ENCODE assay signal across 1 cellular context in the genomic region with DNA sequence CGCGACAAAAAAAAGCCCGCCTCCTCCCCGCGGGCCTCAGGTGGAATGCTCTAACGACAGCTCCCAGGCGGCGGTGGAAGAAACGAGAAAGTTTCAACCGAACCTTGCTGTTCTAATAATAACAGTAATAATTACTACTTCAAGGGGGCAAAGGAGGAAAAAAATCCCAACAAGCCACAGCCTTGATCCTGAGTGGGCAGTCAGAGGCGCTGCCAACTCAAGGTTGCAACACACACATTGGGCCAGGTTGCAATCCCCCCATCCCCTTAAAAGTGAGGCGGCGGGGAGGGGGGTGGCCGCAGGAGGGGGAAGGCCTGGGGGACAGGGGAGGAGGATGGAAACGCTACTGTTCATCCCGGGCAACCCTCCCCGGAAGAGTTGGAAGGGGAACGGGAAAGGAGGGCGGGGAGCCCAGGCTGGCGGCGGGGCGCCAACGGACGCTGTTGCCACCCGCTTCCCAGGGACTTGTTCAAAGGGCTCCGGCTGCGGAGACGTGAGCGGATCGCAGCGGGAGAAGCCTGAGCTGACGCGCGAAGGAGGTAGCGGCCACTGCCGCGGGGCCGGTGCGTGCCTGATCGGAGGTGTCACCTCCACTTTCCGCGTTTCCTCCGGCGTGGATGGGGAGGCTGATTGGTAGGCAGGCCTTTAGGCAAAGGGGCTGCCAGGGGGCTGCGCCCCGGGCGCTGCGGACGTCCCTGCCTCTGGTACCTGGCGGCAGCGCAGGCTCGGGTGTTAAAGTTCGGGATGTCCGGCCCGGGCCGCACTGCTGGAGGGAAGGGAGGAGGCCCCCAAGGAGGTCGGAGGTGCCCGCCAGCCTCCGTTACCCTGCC.
A peak's percentile ranks its signal among the peaks of the same experiment; 100 is the strongest.
TF ChIP-seq lines count a peak whose summit lies in the region.

No MANE protein-coding gene starts in this region.

TF ChIP-seq in HepG2, 621 proteins besides CTCF, POLR2A, EP300 and RAD21 (continued from another document and continues in another):
- TF ChIP-seq, protein P1, sequence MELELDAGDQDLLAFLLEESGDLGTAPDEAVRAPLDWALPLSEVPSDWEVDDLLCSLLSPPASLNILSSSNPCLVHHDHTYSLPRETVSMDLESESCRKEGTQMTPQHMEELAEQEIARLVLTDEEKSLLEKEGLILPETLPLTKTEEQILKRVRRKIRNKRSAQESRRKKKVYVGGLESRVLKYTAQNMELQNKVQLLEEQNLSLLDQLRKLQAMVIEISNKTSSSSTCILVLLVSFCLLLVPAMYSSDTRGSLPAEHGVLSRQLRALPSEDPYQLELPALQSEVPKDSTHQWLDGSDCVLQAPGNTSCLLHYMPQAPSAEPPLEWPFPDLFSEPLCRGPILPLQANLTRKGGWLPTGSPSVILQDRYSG (CRISPR knock-in tag; IDR thresholded peaks at IDR 0.05), result no peak
- TF ChIP-seq DNMT1 (CRISPR knock-in tag; IDR thresholded peaks at IDR 0.05) (no peak), REXO4 (CRISPR knock-in tag; IDR thresholded peaks at IDR 0.05; ENCODE audit: borderline replicate concordance) (no peak), ZBTB2 (CRISPR knock-in tag; IDR thresholded peaks at IDR 0.05; ENCODE audit: low read depth) (no peak), ATF1 (CRISPR knock-in tag; IDR thresholded peaks at IDR 0.05) (no peak), ZNF761 (CRISPR knock-in tag; conservative IDR thresholded peaks at IDR 0.05) (no peak), KMT2B (CRISPR knock-in tag; IDR thresholded peaks at IDR 0.05) (no peak), MIER3 (CRISPR knock-in tag; IDR thresholded peaks at IDR 0.05; ENCODE audit: borderline replicate concordance) (no peak), ARNT2 (CRISPR knock-in tag; IDR thresholded peaks at IDR 0.05; ENCODE audit: low read depth) (no peak), ZNF644 (CRISPR knock-in tag; IDR thresholded peaks at IDR 0.05; ENCODE audit: low read depth) (no peak), GABPB1 (CRISPR knock-in tag; IDR thresholded peaks at IDR 0.05) (peak; percentile 38; the same call in 1 of the 2 replicates), BRCA1 (CRISPR knock-in tag; IDR thresholded peaks at IDR 0.05) (no peak), RFX1 (IDR thresholded peaks at IDR 0.05) (no peak), ZNF713 (CRISPR knock-in tag; IDR thresholded peaks at IDR 0.05) (no peak), TIGD3 (CRISPR knock-in tag; IDR thresholded peaks at IDR 0.05; ENCODE audit: borderline replicate concordance) (no peak), HDAC2 (CRISPR knock-in tag; IDR thresholded peaks at IDR 0.05) (no peak), ZNF160 (CRISPR knock-in tag; IDR thresholded peaks at IDR 0.05) (no peak; the same call in 1 of the 2 replicates), ATF3 (CRISPR knock-in tag; IDR thresholded peaks at IDR 0.05) (no peak), ZNF232 (CRISPR knock-in tag; IDR thresholded peaks at IDR 0.05; ENCODE audit: borderline replicate concordance) (no peak), GRHL1 (CRISPR knock-in tag; conservative IDR thresholded peaks at IDR 0.05) (no peak), ZFP82 (CRISPR knock-in tag; IDR thresholded peaks at IDR 0.05; ENCODE audit: borderline replicate concordance) (peak; percentile 51; the same call in 1 of the 2 replicates), ZNF292 (CRISPR knock-in tag; IDR thresholded peaks at IDR 0.05; ENCODE audit: borderline replicate concordance, low read depth) (0 out of 2 replicates have a peak, but pooled peaks have one; percentile 14), GABPA (IDR thresholded peaks at IDR 0.05; ENCODE audit: low read depth, low read length) (no peak), GABPA (CRISPR knock-in tag; IDR thresholded peaks at IDR 0.05; ENCODE audit: low read depth) (0 out of 2 replicates have a peak, but pooled peaks have one; percentile 7), ZNF547 (CRISPR knock-in tag; IDR thresholded peaks at IDR 0.05) (peak; percentile 19; the same call in 1 of the 2 replicates), HHEX (CRISPR knock-in tag; IDR thresholded peaks at IDR 0.05) (no peak), ZNF770 (CRISPR knock-in tag; IDR thresholded peaks at IDR 0.05) (0 out of 2 replicates have a peak, but pooled peaks have one; percentile 26)
- TF ChIP-seq, protein P2, sequence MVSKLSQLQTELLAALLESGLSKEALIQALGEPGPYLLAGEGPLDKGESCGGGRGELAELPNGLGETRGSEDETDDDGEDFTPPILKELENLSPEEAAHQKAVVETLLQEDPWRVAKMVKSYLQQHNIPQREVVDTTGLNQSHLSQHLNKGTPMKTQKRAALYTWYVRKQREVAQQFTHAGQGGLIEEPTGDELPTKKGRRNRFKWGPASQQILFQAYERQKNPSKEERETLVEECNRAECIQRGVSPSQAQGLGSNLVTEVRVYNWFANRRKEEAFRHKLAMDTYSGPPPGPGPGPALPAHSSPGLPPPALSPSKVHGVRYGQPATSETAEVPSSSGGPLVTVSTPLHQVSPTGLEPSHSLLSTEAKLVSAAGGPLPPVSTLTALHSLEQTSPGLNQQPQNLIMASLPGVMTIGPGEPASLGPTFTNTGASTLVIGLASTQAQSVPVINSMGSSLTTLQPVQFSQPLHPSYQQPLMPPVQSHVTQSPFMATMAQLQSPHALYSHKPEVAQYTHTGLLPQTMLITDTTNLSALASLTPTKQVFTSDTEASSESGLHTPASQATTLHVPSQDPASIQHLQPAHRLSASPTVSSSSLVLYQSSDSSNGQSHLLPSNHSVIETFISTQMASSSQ (IDR thresholded peaks at IDR 0.05; ENCODE audit: low read depth), result no peak
- TF ChIP-seq, protein P2 (CRISPR knock-in tag; IDR thresholded peaks at IDR 0.05; ENCODE audit: borderline replicate concordance), result no peak
- TF ChIP-seq, protein P3, sequence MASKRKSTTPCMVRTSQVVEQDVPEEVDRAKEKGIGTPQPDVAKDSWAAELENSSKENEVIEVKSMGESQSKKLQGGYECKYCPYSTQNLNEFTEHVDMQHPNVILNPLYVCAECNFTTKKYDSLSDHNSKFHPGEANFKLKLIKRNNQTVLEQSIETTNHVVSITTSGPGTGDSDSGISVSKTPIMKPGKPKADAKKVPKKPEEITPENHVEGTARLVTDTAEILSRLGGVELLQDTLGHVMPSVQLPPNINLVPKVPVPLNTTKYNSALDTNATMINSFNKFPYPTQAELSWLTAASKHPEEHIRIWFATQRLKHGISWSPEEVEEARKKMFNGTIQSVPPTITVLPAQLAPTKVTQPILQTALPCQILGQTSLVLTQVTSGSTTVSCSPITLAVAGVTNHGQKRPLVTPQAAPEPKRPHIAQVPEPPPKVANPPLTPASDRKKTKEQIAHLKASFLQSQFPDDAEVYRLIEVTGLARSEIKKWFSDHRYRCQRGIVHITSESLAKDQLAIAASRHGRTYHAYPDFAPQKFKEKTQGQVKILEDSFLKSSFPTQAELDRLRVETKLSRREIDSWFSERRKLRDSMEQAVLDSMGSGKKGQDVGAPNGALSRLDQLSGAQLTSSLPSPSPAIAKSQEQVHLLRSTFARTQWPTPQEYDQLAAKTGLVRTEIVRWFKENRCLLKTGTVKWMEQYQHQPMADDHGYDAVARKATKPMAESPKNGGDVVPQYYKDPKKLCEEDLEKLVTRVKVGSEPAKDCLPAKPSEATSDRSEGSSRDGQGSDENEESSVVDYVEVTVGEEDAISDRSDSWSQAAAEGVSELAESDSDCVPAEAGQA (IDR thresholded peaks at IDR 0.05; ENCODE audit: low read depth), result no peak
- TF ChIP-seq, protein P3 (CRISPR knock-in tag; IDR thresholded peaks at IDR 0.05; ENCODE audit: borderline replicate concordance), result no peak
- TF ChIP-seq, protein P4, sequence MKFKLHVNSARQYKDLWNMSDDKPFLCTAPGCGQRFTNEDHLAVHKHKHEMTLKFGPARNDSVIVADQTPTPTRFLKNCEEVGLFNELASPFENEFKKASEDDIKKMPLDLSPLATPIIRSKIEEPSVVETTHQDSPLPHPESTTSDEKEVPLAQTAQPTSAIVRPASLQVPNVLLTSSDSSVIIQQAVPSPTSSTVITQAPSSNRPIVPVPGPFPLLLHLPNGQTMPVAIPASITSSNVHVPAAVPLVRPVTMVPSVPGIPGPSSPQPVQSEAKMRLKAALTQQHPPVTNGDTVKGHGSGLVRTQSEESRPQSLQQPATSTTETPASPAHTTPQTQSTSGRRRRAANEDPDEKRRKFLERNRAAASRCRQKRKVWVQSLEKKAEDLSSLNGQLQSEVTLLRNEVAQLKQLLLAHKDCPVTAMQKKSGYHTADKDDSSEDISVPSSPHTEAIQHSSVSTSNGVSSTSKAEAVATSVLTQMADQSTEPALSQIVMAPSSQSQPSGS (CRISPR knock-in tag; IDR thresholded peaks at IDR 0.05), result no peak
